In the genomic region with DNA sequence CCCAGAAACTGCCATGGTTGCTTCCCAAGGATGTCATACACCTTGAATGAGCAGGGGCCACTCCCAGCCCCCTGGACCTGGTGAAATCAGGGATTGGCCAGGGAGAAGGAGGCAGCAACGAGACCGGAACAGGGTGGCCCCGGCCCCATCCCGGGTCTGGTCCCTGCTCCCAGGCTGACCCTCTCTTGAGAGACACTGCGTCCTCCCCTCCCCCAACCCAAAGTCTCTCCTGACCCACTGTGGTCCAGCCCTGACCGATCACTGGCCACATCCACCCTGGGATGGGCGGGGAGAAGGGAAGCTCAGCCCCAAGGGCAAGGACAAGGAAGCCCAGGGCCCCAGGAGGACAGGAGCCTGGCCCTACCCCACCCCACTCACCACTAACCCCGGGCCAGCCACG, we compare ENCODE assay signal across 1 cellular context.
TF ChIP-seq lines count a peak whose summit lies in the region.

No MANE protein-coding gene starts in this region.

TF ChIP-seq in GM23338, 12 proteins besides CTCF, POLR2A, EP300 and RAD21:
- TF ChIP-seq, protein P1, sequence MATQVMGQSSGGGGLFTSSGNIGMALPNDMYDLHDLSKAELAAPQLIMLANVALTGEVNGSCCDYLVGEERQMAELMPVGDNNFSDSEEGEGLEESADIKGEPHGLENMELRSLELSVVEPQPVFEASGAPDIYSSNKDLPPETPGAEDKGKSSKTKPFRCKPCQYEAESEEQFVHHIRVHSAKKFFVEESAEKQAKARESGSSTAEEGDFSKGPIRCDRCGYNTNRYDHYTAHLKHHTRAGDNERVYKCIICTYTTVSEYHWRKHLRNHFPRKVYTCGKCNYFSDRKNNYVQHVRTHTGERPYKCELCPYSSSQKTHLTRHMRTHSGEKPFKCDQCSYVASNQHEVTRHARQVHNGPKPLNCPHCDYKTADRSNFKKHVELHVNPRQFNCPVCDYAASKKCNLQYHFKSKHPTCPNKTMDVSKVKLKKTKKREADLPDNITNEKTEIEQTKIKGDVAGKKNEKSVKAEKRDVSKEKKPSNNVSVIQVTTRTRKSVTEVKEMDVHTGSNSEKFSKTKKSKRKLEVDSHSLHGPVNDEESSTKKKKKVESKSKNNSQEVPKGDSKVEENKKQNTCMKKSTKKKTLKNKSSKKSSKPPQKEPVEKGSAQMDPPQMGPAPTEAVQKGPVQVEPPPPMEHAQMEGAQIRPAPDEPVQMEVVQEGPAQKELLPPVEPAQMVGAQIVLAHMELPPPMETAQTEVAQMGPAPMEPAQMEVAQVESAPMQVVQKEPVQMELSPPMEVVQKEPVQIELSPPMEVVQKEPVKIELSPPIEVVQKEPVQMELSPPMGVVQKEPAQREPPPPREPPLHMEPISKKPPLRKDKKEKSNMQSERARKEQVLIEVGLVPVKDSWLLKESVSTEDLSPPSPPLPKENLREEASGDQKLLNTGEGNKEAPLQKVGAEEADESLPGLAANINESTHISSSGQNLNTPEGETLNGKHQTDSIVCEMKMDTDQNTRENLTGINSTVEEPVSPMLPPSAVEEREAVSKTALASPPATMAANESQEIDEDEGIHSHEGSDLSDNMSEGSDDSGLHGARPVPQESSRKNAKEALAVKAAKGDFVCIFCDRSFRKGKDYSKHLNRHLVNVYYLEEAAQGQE (IDR thresholded peaks at IDR 0.05; ENCODE audit: unreplicated experiment) = no peak
- no peak for TF ChIP-seq ZNF331 (CRISPR knock-in tag; IDR thresholded peaks at IDR 0.05; ENCODE audit: low read depth)
